Comparison of ENCODE assay signal across 16 cellular contexts in the genomic region with DNA sequence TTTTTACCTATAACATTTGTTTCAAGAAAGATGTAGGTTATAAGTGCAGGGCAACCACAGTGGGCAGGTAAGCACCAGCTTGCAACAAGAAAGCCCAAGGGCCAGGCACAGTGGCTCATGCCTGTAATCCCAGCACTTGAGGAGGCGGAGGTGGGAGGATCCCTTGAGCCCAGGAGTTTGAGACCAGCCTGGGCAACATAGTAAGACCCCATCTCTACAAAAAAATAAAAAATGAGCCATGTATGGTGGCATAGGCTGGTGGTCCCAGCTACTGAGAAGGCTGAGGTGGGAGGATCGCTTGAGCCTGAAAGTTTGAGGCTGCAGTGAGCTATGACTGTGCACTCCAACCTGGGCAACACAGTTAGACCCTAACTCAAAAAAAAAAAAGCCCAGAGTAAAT.
"Had no signal": no experiment of that assay in that cellular context is flagged by ENCODE, and none has a peak within 500 bp of the region (broad histone marks: within the 10 kb centered on the region; RNA-seq: fewer than 3 reads in every experiment).

No MANE protein-coding gene starts in this region.

- H3K9me3 ChIP-seq: colonic mucosa, esophagus muscularis mucosa, gastroesophageal sphincter, heart left ventricle, left lung, lower lobe of right lung, mucosa of descending colon had no signal

- H3K4me3 Mint-ChIP-seq: dendritic cell treated with granulocyte-macrophage colony-stimulating factor and Interleukin-4, amounts not matched to agents 40 ng/mL and 50 ng/mL, for 4 days; effector memory CD8-positive, alpha-beta T cell; mesothelial cell of epicardium had no signal

- H3K27ac Mint-ChIP-seq: dendritic cell treated with granulocyte-macrophage colony-stimulating factor and Interleukin-4, amounts not matched to agents 40 ng/mL and 50 ng/mL, for 4 days; mesothelial cell of epicardium had no signal

- H3K4me1 Mint-ChIP-seq: mesothelial cell of epicardium had no signal

- H3K4me1 ChIP-seq: colonic mucosa, foreskin keratinocyte, lower lobe of right lung had no signal

- DNase-seq: colonic mucosa; cortex of kidney; effector CD8-positive, alpha-beta T cell; effector memory CD8-positive, alpha-beta T cell; foreskin keratinocyte; heart left ventricle; hippocampal formation; left cardiac atrium; left lung; left ventricle myocardium superior; lower lobe of right lung; mucosa of descending colon had no signal

- H3K27me3 Mint-ChIP-seq: dendritic cell treated with granulocyte-macrophage colony-stimulating factor and Interleukin-4, amounts not matched to agents 40 ng/mL and 50 ng/mL, for 4 days; effector memory CD8-positive, alpha-beta T cell had no signal

- H3K27ac ChIP-seq: colonic mucosa, esophagus muscularis mucosa, foreskin keratinocyte, gastroesophageal sphincter, heart left ventricle, left lung, lower lobe of right lung had no signal

- H3K4me3 ChIP-seq: colonic mucosa, esophagus muscularis mucosa, gastroesophageal sphincter, heart left ventricle, left lung, lower lobe of right lung, mucosa of descending colon had no signal

- ATAC-seq: effector memory CD8-positive, alpha-beta T cell; foreskin keratinocyte; gastroesophageal sphincter; heart left ventricle; left cardiac atrium; left lung; left ventricle myocardium superior; lower lobe of right lung had no signal

- H3K9me3 Mint-ChIP-seq: dendritic cell treated with granulocyte-macrophage colony-stimulating factor and Interleukin-4, amounts not matched to agents 40 ng/mL and 50 ng/mL, for 4 days; effector memory CD8-positive, alpha-beta T cell; mesothelial cell of epicardium had no signal
